ENCODE assay signal across 8 cellular contexts in the genomic region with DNA sequence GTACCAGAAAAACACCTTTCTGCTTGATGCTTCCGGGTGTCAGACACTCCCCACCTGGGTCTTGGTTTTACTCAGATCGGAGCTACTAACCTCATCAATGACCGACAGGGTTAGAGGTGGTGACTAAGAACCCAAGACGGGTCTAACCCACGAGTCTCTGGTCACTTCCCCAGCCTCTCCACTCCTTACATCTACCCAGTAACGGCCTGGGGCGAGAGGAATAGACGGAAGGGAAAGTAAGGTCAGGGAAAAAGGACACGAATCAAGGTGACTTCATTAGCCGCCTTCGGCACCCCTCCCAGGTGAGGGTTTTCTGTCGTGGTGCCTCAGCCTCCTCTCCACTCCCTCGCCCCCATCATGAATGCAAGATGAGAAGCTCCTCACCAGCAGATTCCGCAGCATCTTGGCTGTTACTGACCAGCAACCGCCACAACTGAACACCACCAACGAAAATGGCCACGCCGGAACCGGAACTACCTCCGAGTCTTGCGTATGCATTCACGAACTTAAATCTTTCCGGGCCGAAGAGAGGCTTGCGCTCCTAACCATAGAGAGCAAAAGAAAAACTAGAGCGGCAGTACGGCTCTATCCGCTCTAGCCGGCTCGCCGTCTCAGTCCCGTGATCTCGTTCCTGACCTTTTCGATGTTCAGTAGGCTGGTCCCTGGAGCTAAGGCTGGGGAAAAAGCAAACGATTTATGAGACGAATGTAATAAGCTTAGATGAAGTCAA. TPM values are rescaled to one million over a fixed set of nuclear protein-coding genes. Genes with fewer than 3 reads are reported as not detected.
DNase-seq lines count a peak whose midpoint lies in the region; ATAC-seq and TF ChIP-seq lines count a peak whose summit lies in the region.

A gene with protein sequence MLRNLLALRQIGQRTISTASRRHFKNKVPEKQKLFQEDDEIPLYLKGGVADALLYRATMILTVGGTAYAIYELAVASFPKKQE (minus strand): TSS at position 469 of the 730 bp plus-strand sequence. CDS start 67 bp downstream, at position 402.

- peaks cover 15% of the 10 kb centered on the region for H3K27me3 Mint-ChIP-seq in progenitor cell of endocrine pancreas

- intact Hi-C loops in left ventricle myocardium inferior (cut with micrococcal nuclease): no loop called here

- DNase-seq in NCI-H187 (lab: John Stamatoyannopoulos, UW) (peak; percentile 84 to 88), T-helper 2 cell (peak; percentile 54 to 97 (median 77)), left ventricle myocardium inferior (peak; percentile 86), progenitor cell of endocrine pancreas (ENCODE audit: low spot score, unreplicated experiment) (peak; percentile 53), ureter (ENCODE audit: low spot score) (peak; percentile 92)

- H3K4me3 Mint-ChIP-seq in progenitor cell of endocrine pancreas (ENCODE audit: low read depth): peak within 1 kb of the TSS; percentile 96

- ATAC-seq in GM18498 (IDR thresholded peaks at IDR 0.05; ENCODE audit: unreplicated experiment): peak; percentile 97
- ATAC-seq in HG02938 (IDR thresholded peaks at IDR 0.05; ENCODE audit: unreplicated experiment): peak; percentile 92

- peaks cover 40% of the 10 kb centered on the region for H3K4me1 ChIP-seq in left ventricle myocardium inferior

- peaks cover 11% of the 10 kb centered on the region for H3K4me1 Mint-ChIP-seq in progenitor cell of endocrine pancreas (ENCODE audit: low read depth)

- H3K9me3 ChIP-seq in left ventricle myocardium inferior (replicated peaks): no peaks in the 10 kb centered on the region

- peaks cover 15% of the 10 kb centered on the region for H3K36me3 Mint-ChIP-seq in progenitor cell of endocrine pancreas (ENCODE audit: insufficient read depth)

- no peaks in the 10 kb centered on the region for H3K27me3 ChIP-seq in left ventricle myocardium inferior (ENCODE audit: low read depth)

- peak within 1 kb of the TSS; percentile 93 for H3K4me3 ChIP-seq in left ventricle myocardium inferior

- no peaks in the 10 kb centered on the region for H3K9me3 Mint-ChIP-seq in progenitor cell of endocrine pancreas (ENCODE audit: low read depth)

- H3K36me3 ChIP-seq in left ventricle myocardium inferior: peaks cover 21% of the 10 kb centered on the region

- H3K27ac ChIP-seq in angular gyrus (ENCODE audit: low read depth, low read length): peak within 1 kb of the TSS; percentile 91
- peak within 1 kb of the TSS; percentile 95 for H3K27ac ChIP-seq in left ventricle myocardium inferior (replicated peaks)

- TF ChIP-seq CTCF in left ventricle myocardium inferior (IDR thresholded peaks at IDR 0.05; ENCODE audit: borderline replicate concordance): no peak
- TF ChIP-seq CTCF in progenitor cell of endocrine pancreas (IDR thresholded peaks at IDR 0.05; ENCODE audit: unreplicated experiment): no peak

- peak within 1 kb of the TSS; percentile 99 for H3K27ac Mint-ChIP-seq in progenitor cell of endocrine pancreas

RNA-seq across cellular contexts. Expression of the gene that starts here (rescaled TPM):
- 1,008 TPM for total RNA-seq in left ventricle myocardium inferior
- total RNA-seq in progenitor cell of endocrine pancreas: 311 and 314 TPM in 2 replicates
- total RNA-seq in ureter: 353 TPM

Comparison
In these comparisons a context has a peak if more than half of its experiments do, and no peak if none do; other contexts are left out.
1. Peak in every context shown above with its lines: DNase-seq, ATAC-seq, H3K4me3 ChIP-seq and H3K27ac ChIP-seq.